ENCODE assay signal across 12 cellular contexts in genomic region chr18:38459086-38459485, GRCh38.
"Had no signal": no experiment of that assay in that cellular context is flagged by ENCODE, and none has a peak within 500 bp of the region (broad histone marks: within the 10 kb centered on the region; RNA-seq: fewer than 3 reads in every experiment).

No MANE protein-coding gene starts in this region.

- H3K27ac Mint-ChIP-seq: activated naive CD4-positive, alpha-beta T cell treated with anti-CD3 and anti-CD28 coated beads, Interleukin-2, amount 50 U/mL, for 72 hours; naive thymus-derived CD4-positive, alpha-beta T cell had no signal

- H3K9me3 ChIP-seq: gastrocnemius medialis, psoas muscle, upper lobe of right lung had no signal

- H3K4me1 Mint-ChIP-seq: naive thymus-derived CD4-positive, alpha-beta T cell had no signal

- ATAC-seq: activated naive CD4-positive, alpha-beta T cell treated with anti-CD3 and anti-CD28 coated beads, Interleukin-2, amount 50 U/mL, for 72 hours; naive thymus-derived CD4-positive, alpha-beta T cell; upper lobe of right lung had no signal

- H3K4me3 Mint-ChIP-seq: naive thymus-derived CD4-positive, alpha-beta T cell had no signal

- H3K27ac ChIP-seq: gastrocnemius medialis, psoas muscle, upper lobe of right lung had no signal

- H3K4me3 ChIP-seq: gastrocnemius medialis, psoas muscle, upper lobe of right lung had no signal

- H3K27me3 ChIP-seq: gastrocnemius medialis, upper lobe of right lung had no signal

- H3K36me3 Mint-ChIP-seq: activated naive CD4-positive, alpha-beta T cell treated with anti-CD3 and anti-CD28 coated beads, Interleukin-2, amount 50 U/mL, for 72 hours; naive thymus-derived CD4-positive, alpha-beta T cell had no signal

- H3K27me3 Mint-ChIP-seq: naive thymus-derived CD4-positive, alpha-beta T cell had no signal

- H3K4me1 ChIP-seq: gastrocnemius medialis, psoas muscle, upper lobe of right lung had no signal

- H3K36me3 ChIP-seq: gastrocnemius medialis, upper lobe of right lung had no signal

- DNase-seq: activated CD4-positive, alpha-beta T cell treated with anti-CD3 and anti-CD28 coated beads, Interleukin-2, amount 50 U/mL, for 4 hours; activated effector memory CD4-positive, alpha-beta T cell treated with Interleukin-2 at 50 U/mL for 16 hours; activated T-cell treated with anti-CD3 and anti-CD28 coated beads, Interleukin-2, amount 50 U/mL, for 1 hour; effector CD4-positive, alpha-beta T cell; gastrocnemius medialis; kidney glomerular epithelial cell; naive thymus-derived CD4-positive, alpha-beta T cell; stimulated activated CD4-positive, alpha-beta T cell treated with anti-CD3 and anti-CD28 coated beads, Interleukin-2, amount 100 ng/mL, for 48 hours; stimulated activated naive CD4-positive, alpha-beta T cell treated with Interleukin-2 at 50 U/mL for 16 hours; upper lobe of right lung had no signal
